ENCODE assay signal across 18 cellular contexts in genomic region chr3:176740891-176741290, GRCh38.
A peak's percentile ranks its signal among the peaks of the same experiment; 100 is the strongest.
DNase-seq lines count a peak whose midpoint lies in the region; FAIRE-seq and TF ChIP-seq lines count a peak whose summit lies in the region.
"Had no signal": no experiment of that assay in that cellular context is flagged by ENCODE, and none has a peak within 500 bp of the region (broad histone marks: within the 10 kb centered on the region; RNA-seq: fewer than 3 reads in every experiment).

No MANE protein-coding gene starts in this region.

- no peaks in the 10 kb centered on the region for H3K9me3 ChIP-seq in hepatocyte (ENCODE audit: low read depth)
- H3K9me3 ChIP-seq: A549, BLaER1 had no signal

- no peaks in the 10 kb centered on the region for H3K27me3 ChIP-seq in hepatocyte
- H3K27me3 ChIP-seq in mesendoderm (ENCODE audit: insufficient read depth, low read length, poor library complexity): no peaks in the 10 kb centered on the region
- H3K27me3 ChIP-seq: BLaER1 had no signal

- H3K9me3 Mint-ChIP-seq in activated T-helper 2 cell treated with anti-CD3 and anti-CD28 coated beads, Interferon-gamma antibody, Interleukin-2, Interleukin-4, amounts not matched to agents 10 μg/mL and 5 μg/mL and 100 μg/mL, durations not matched to agents 14 hours and 24 hours and 36 hours: no peaks in the 10 kb centered on the region
- H3K9me3 Mint-ChIP-seq: CD8-positive, alpha-beta T cell; IgD-negative memory B cell had no signal

- no peak overlapping the region for H3K4ac ChIP-seq in mesendoderm (ENCODE audit: low read depth, low read length)

- no peak overlapping the region for H4K5ac ChIP-seq in mesendoderm (ENCODE audit: low read length)

- DNase-seq in NCI-H69 (lab: John Stamatoyannopoulos, UW) (peak; percentile 25), hepatocyte (ENCODE audit: low spot score) (no peak), mesendoderm (peak; percentile 42), germinal center (ENCODE audit: low spot score) (no peak), urothelium cell line (ENCODE audit: low spot score) (no peak)
- no peak for DNase-seq in activated T-helper 2 cell treated with anti-CD3 and anti-CD28 coated beads, Interferon-gamma antibody, Interleukin-2, Interleukin-4, amounts not matched to agents 10 μg/mL and 5 μg/mL and 100 μg/mL, durations not matched to agents 14 hours and 24 hours and 36 hours (ENCODE audit: low spot score)
- DNase-seq: Calu3; CD8-positive, alpha-beta T cell; DMS79 treated with DMSO at 0.1 percent for 48 hours; HCEC 1CT had no signal

- H3K27ac Mint-ChIP-seq in activated T-helper 2 cell treated with anti-CD3 and anti-CD28 coated beads, Interferon-gamma antibody, Interleukin-2, Interleukin-4, amounts not matched to agents 10 μg/mL and 5 μg/mL and 100 μg/mL, durations not matched to agents 14 hours and 24 hours and 36 hours: no peak overlapping the region
- H3K27ac Mint-ChIP-seq: CD8-positive, alpha-beta T cell had no signal

- no peak overlapping the region for H3K18ac ChIP-seq in mesendoderm (ENCODE audit: low read length)

- H2BK15ac ChIP-seq in mesendoderm (replicated peaks; ENCODE audit: low read depth): no peak overlapping the region

- intact Hi-C loops in activated T-helper 2 cell treated with anti-CD3 and anti-CD28 coated beads, Interferon-gamma antibody, Interleukin-2, Interleukin-4, amounts not matched to agents 10 μg/mL and 5 μg/mL and 100 μg/mL, durations not matched to agents 14 hours and 24 hours and 36 hours (cut with micrococcal nuclease): no loop called here

- H3K36me3 ChIP-seq in hepatocyte (replicated peaks; ENCODE audit: insufficient read depth, low read depth): no peaks in the 10 kb centered on the region
- no peaks in the 10 kb centered on the region for H3K36me3 ChIP-seq in mesendoderm (ENCODE audit: control insufficient read depth, insufficient read depth, low read length)
- H3K36me3 ChIP-seq: BLaER1 had no signal

- no peak overlapping the region for H4K8ac ChIP-seq in mesendoderm (ENCODE audit: low read depth, low read length)

- no peaks in the 10 kb centered on the region for H3K27me3 Mint-ChIP-seq in activated T-helper 2 cell treated with anti-CD3 and anti-CD28 coated beads, Interferon-gamma antibody, Interleukin-2, Interleukin-4, amounts not matched to agents 10 μg/mL and 5 μg/mL and 100 μg/mL, durations not matched to agents 14 hours and 24 hours and 36 hours (ENCODE audit: low read depth)
- H3K27me3 Mint-ChIP-seq: IgD-negative memory B cell had no signal

- H3K4me2 ChIP-seq in hepatocyte (no peak overlapping the region), mesendoderm (ENCODE audit: low read length) (no peak overlapping the region)
- H3K4me2 ChIP-seq: A549, BLaER1 had no signal

- H3K23ac ChIP-seq in mesendoderm (ENCODE audit: low read length): no peak overlapping the region

- H3K4me3 ChIP-seq in hepatocyte (no peak overlapping the region), mesendoderm (ENCODE audit: low read length) (no peak overlapping the region)
- H3K4me3 ChIP-seq: A549, BLaER1, GM12878 had no signal

- H3K4me1 Mint-ChIP-seq in activated T-helper 2 cell treated with anti-CD3 and anti-CD28 coated beads, Interferon-gamma antibody, Interleukin-2, Interleukin-4, amounts not matched to agents 10 μg/mL and 5 μg/mL and 100 μg/mL, durations not matched to agents 14 hours and 24 hours and 36 hours (ENCODE audit: low read depth): no peaks in the 10 kb centered on the region
- H3K4me1 Mint-ChIP-seq: IgD-negative memory B cell had no signal

- H3K27ac ChIP-seq in C4-2B: peak overlapping the region; percentile 35
- peak overlapping the region; percentile 43 for H3K27ac ChIP-seq in hepatocyte
- no peak overlapping the region for H3K27ac ChIP-seq in mesendoderm (ENCODE audit: low read depth, low read length)
- H3K27ac ChIP-seq: 22Rv1, A549, BLaER1 had no signal

- H2AFZ ChIP-seq in hepatocyte: no peak overlapping the region

- H3K9ac ChIP-seq in mesendoderm (ENCODE audit: low read length): no peak overlapping the region
- H3K9ac ChIP-seq: BLaER1 had no signal

- FAIRE-seq in urothelium cell line (lab: Jason Lieb, UNC): no peak
- FAIRE-seq: A549, GM12878, H1, HTR-8/SVneo had no signal

- no peaks in the 10 kb centered on the region for H3K79me1 ChIP-seq in mesendoderm (ENCODE audit: low read length)

- H2AK5ac ChIP-seq in mesendoderm (ENCODE audit: low read length): no peak overlapping the region

- H3K4me3 Mint-ChIP-seq in activated T-helper 2 cell treated with anti-CD3 and anti-CD28 coated beads, Interferon-gamma antibody, Interleukin-2, Interleukin-4, amounts not matched to agents 10 μg/mL and 5 μg/mL and 100 μg/mL, durations not matched to agents 14 hours and 24 hours and 36 hours (ENCODE audit: low read depth): no peak overlapping the region
- H3K4me3 Mint-ChIP-seq: CD8-positive, alpha-beta T cell; IgD-negative memory B cell had no signal

- H3K36me3 Mint-ChIP-seq in activated T-helper 2 cell treated with anti-CD3 and anti-CD28 coated beads, Interferon-gamma antibody, Interleukin-2, Interleukin-4, amounts not matched to agents 10 μg/mL and 5 μg/mL and 100 μg/mL, durations not matched to agents 14 hours and 24 hours and 36 hours (ENCODE audit: low read depth): no peaks in the 10 kb centered on the region
- H3K36me3 Mint-ChIP-seq: CD8-positive, alpha-beta T cell; IgD-negative memory B cell had no signal

- TF ChIP-seq CTCF in C4-2B (conservative IDR thresholded peaks at IDR 0.05) (no peak), hepatocyte (IDR thresholded peaks at IDR 0.05; ENCODE audit: poor library complexity) (no peak)

- H4K20me1 ChIP-seq in hepatocyte (ENCODE audit: insufficient read depth, poor library complexity, severe bottlenecking): no peaks in the 10 kb centered on the region
- H4K20me1 ChIP-seq: BLaER1 had no signal

- H3K9me2 ChIP-seq in hepatocyte (replicated peaks; ENCODE audit: insufficient read depth): no peaks in the 10 kb centered on the region

- H3K79me2 ChIP-seq in hepatocyte (no peaks in the 10 kb centered on the region), mesendoderm (ENCODE audit: control insufficient read depth, insufficient read depth, low read length) (no peaks in the 10 kb centered on the region)

- no peak overlapping the region for H2BK5ac ChIP-seq in mesendoderm (ENCODE audit: low read length)

- H3K56ac ChIP-seq in mesendoderm (ENCODE audit: low read length): no peak overlapping the region

- no peak overlapping the region for H2BK120ac ChIP-seq in mesendoderm (ENCODE audit: low read depth, low read length)

- peaks cover 11% of the 10 kb centered on the region for H3K4me1 ChIP-seq in hepatocyte (ENCODE audit: insufficient read depth)
- no peaks in the 10 kb centered on the region for H3K4me1 ChIP-seq in mesendoderm (ENCODE audit: control insufficient read depth, low read depth, low read length)
- H3K4me1 ChIP-seq: A549, BLaER1 had no signal

- WGBS in hepatocyte (ENCODE audit: low lambda C conversion rate, missing lambda C conversion rate): 64% methylated on average over 3 of the region's 3 CpGs
- WGBS in mesendoderm (ENCODE audit: extremely low coverage, insufficient coverage, low lambda C conversion rate): no CpG with 5 or more reads among the region's 3 CpGs

Comparison
In these comparisons a context has a peak if more than half of its experiments do, and no peak if none do; other contexts are left out.
1. DNase-seq: peak in NCI-H69 (single experiment) and mesendoderm (single experiment); none in hepatocyte (single experiment), germinal center (single experiment), urothelium cell line (single experiment) and activated T-helper 2 cell treated with anti-CD3 and anti-CD28 coated beads, Interferon-gamma antibody, Interleukin-2, Interleukin-4, amounts not matched to agents 10 μg/mL and 5 μg/mL and 100 μg/mL, durations not matched to agents 14 hours and 24 hours and 36 hours (single experiment).